21 cellular contexts compared by ENCODE assay signal in the genomic region with DNA sequence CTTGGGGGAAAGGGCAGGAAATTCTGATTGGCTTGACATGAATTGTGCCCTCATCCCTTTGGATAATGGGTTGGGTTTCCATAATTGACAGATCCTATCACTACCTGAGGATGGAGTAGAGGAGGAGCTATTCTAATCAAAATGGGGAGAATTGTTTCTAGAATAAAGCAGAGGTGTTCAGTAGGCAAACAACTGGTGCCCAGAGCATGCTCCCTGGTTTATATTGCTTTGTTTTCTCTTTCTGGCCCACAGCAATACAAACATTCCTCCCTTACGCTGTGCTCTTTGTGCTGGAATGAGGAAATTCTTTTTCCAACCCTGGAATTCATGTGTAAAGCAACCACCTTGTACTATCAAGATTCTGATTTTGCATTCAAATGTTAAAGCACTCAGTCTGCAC.
DNase-seq lines count a peak whose midpoint lies in the region; ATAC-seq and TF ChIP-seq lines count a peak whose summit lies in the region.
"Had no signal": no experiment of that assay in that cellular context is flagged by ENCODE, and none has a peak within 500 bp of the region (broad histone marks: within the 10 kb centered on the region; RNA-seq: fewer than 3 reads in every experiment).

No MANE protein-coding gene starts in this region.

- H3K9me3 Mint-ChIP-seq in nephron progenitor cell = no peaks in the 10 kb centered on the region
- H3K9me3 Mint-ChIP-seq in activated naive CD4-positive, alpha-beta T cell treated with anti-CD3 and anti-CD28 coated beads for 36 hours = no peaks in the 10 kb centered on the region
- H3K9me3 Mint-ChIP-seq: endodermal cell had no signal

- H3K36me3 Mint-ChIP-seq in nephron progenitor cell (ENCODE audit: low read depth) = no peaks in the 10 kb centered on the region
- no peaks in the 10 kb centered on the region for H3K36me3 Mint-ChIP-seq in activated naive CD4-positive, alpha-beta T cell treated with anti-CD3 and anti-CD28 coated beads for 36 hours (ENCODE audit: low read depth)
- H3K36me3 Mint-ChIP-seq: stimulated activated effector memory CD8-positive, alpha-beta T cell treated with anti-CD3 and anti-CD28 coated beads, Interleukin-12 subunit alpha, Interleukin-12 subunit beta, amount 100 ng/mL, for 72 hours had no signal

- TF ChIP-seq CTCF in fibroblast of pulmonary artery (IDR thresholded peaks at IDR 0.05; ENCODE audit: low read length, missing control alignments) (no peak), nephron progenitor cell (IDR thresholded peaks at IDR 0.05) (no peak)

- peak overlapping the region; percentile 50 for H3K27ac Mint-ChIP-seq in nephron progenitor cell
- H3K27ac Mint-ChIP-seq in activated naive CD4-positive, alpha-beta T cell treated with anti-CD3 and anti-CD28 coated beads for 36 hours = no peak overlapping the region
- H3K27ac Mint-ChIP-seq: endodermal cell; stimulated activated effector memory CD8-positive, alpha-beta T cell treated with anti-CD3 and anti-CD28 coated beads, Interleukin-12 subunit alpha, Interleukin-12 subunit beta, amount 100 ng/mL, for 72 hours had no signal

- H3K4me3 Mint-ChIP-seq in nephron progenitor cell = no peak overlapping the region
- no peak overlapping the region for H3K4me3 Mint-ChIP-seq in activated naive CD4-positive, alpha-beta T cell treated with anti-CD3 and anti-CD28 coated beads for 36 hours
- H3K4me3 Mint-ChIP-seq: activated T-cell treated with anti-CD3 and anti-CD28 coated beads, Interleukin-2, amount 50 U/mL, for 4 hours; endodermal cell; stimulated activated effector memory CD8-positive, alpha-beta T cell treated with anti-CD3 and anti-CD28 coated beads, Interleukin-12 subunit alpha, Interleukin-12 subunit beta, amount 100 ng/mL, for 72 hours had no signal

- CTCF ChIA-PET in activated naive CD4-positive, alpha-beta T cell treated with anti-CD3 and anti-CD28 coated beads for 36 hours (lab: Charles Lee) = no interaction called here

- no peaks in the 10 kb centered on the region for H3K27me3 Mint-ChIP-seq in nephron progenitor cell (ENCODE audit: low read depth, poor library complexity)
- no peaks in the 10 kb centered on the region for H3K27me3 Mint-ChIP-seq in activated naive CD4-positive, alpha-beta T cell treated with anti-CD3 and anti-CD28 coated beads for 36 hours (ENCODE audit: low read depth)

- peaks cover 6% of the 10 kb centered on the region for H3K4me1 Mint-ChIP-seq in nephron progenitor cell
- no peaks in the 10 kb centered on the region for H3K4me1 Mint-ChIP-seq in activated naive CD4-positive, alpha-beta T cell treated with anti-CD3 and anti-CD28 coated beads for 36 hours (ENCODE audit: low read depth)
- H3K4me1 Mint-ChIP-seq: stimulated activated effector memory CD8-positive, alpha-beta T cell treated with anti-CD3 and anti-CD28 coated beads, Interleukin-12 subunit alpha, Interleukin-12 subunit beta, amount 100 ng/mL, for 72 hours had no signal

- intact Hi-C loops in activated naive CD4-positive, alpha-beta T cell treated with anti-CD3 and anti-CD28 coated beads for 36 hours (cut with micrococcal nuclease) = no loop called here

- no peak overlapping the region for H3K4me3 ChIP-seq in fibroblast of pulmonary artery (replicated peaks; ENCODE audit: low read depth, low read length)
- H3K4me3 ChIP-seq: A549, colonic mucosa, GM23248, suprapubic skin had no signal

- no peak for ATAC-seq in HG03342 (IDR thresholded peaks at IDR 0.05; ENCODE audit: unreplicated experiment)
- ATAC-seq: activated CD4-positive, CD25-positive, alpha-beta regulatory T cell treated with anti-CD3 and anti-CD28 coated beads, Interleukin-2, amount 50 U/mL, for 24 hours; activated T-cell treated with anti-CD3 and anti-CD28 coated beads, Interleukin-2, amount 50 U/mL, for 4 hours; stimulated activated effector memory CD8-positive, alpha-beta T cell treated with anti-CD3 and anti-CD28 coated beads, Interleukin-12 subunit alpha, Interleukin-12 subunit beta, amount 100 ng/mL, for 72 hours had no signal

- DNase-seq in D341Med (ENCODE audit: low spot score) = peak; percentile 25
- peak; percentile 10 for DNase-seq in NCI-H82 treated with DMSO at 0.1 percent for 48 hours (lab: John Stamatoyannopoulos, UW; ENCODE audit: unreplicated experiment)
- DNase-seq in fibroblast of pulmonary artery (ENCODE audit: low read depth) = peak; percentile 35
- DNase-seq in nephron progenitor cell = no peak
- no peak for DNase-seq in KG1 (lab: John Stamatoyannopoulos, UW)
- DNase-seq in activated naive CD4-positive, alpha-beta T cell treated with anti-CD3 and anti-CD28 coated beads for 36 hours = no peak
- DNase-seq in NCI-H526 treated with DMSO at 0.1 percent for 48 hours (lab: John Stamatoyannopoulos, UW) = no peak
- DNase-seq: activated naive CD4-positive, alpha-beta T cell treated with anti-CD3 and anti-CD28 coated beads, Interleukin-2, amount 50 U/mL, for 16 hours; activated T-cell treated with anti-CD3 and anti-CD28 coated beads, Interleukin-2, amount 50 U/mL, for 4 hours; C1 segment of cervical spinal cord; colonic mucosa; endodermal cell; GM23248; head of caudate nucleus; NCI-H187 treated with DMSO at 0.1 percent for 48 hours; RPMI8226 had no signal

Comparison
In these comparisons a context has a peak if more than half of its experiments do, and no peak if none do; other contexts are left out.
1. DNase-seq: peak in D341Med (single experiment), NCI-H82 treated with DMSO at 0.1 percent for 48 hours (single experiment) and fibroblast of pulmonary artery (single experiment); none in nephron progenitor cell (single experiment), KG1 (single experiment), activated naive CD4-positive, alpha-beta T cell treated with anti-CD3 and anti-CD28 coated beads for 36 hours (single experiment) and NCI-H526 treated with DMSO at 0.1 percent for 48 hours (single experiment).